Comparison of ENCODE assay signal across 8 cellular contexts in the genomic region with DNA sequence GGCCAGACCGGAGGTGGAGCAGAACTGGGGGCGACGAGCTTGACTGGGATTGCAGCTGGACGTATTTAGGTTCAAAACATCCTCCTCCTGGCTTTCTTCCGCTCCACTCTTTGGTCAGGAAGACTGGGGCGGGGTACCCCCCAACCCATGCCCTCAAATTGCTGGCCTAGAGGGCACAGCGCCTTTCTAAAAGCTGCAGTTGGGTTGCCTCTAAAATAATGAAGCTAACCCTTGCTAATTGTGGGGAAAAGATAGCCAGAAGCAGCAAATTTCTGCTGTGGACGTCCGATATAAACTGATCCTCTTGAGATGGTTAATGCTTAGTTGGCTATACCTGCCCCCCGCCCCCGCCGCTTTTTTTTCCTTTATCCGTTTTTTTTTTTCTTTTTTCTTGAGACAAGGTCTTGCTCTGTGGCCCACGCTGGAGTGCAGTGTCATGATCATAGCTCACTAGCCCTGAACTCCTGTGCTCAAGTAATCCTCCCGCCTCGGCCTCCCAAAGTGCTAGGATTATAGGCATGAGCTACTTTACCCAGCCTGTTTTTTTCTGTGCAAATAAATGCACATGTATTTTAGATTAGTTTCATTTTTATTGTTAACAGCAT. TPM values are rescaled to one million over a fixed set of nuclear protein-coding genes. Genes with fewer than 3 reads are reported as not detected.
DNase-seq lines count a peak whose midpoint lies in the region; ATAC-seq, FAIRE-seq and TF ChIP-seq lines count a peak whose summit lies in the region.

No MANE protein-coding gene starts in this region.

- H3K4me3 ChIP-seq in AG10803 (ENCODE audit: low read length) (peak overlapping the region; percentile 91), ascending aorta (peak overlapping the region; percentile 65 to 76), HepG2 (replicated peaks in 1 of 3; ENCODE audit: insufficient read depth in 1 of 3, low read depth in 2 of 3, low read length in 3 of 3) (peak overlapping the region; percentile 86 to 99 (median 96)), tibial artery (peak overlapping the region; percentile 78 to 82)
- H3K4me3 ChIP-seq in Jurkat, Clone E6-1 (ENCODE audit: low read length), result peak overlapping the region; percentile 92

- FAIRE-seq in HepG2 (lab: Jason Lieb, UNC), result no peak

- TSS peak; percentile 88 for BruUV-seq in HepG2 (replicated peaks; lab: Mats Ljungman, UMichigan)

- peak overlapping the region; percentile 89 for H3K4me2 ChIP-seq in HepG2 (ENCODE audit: low read depth, low read length)

- H3K9me3 ChIP-seq in ascending aorta (no peaks in the 10 kb centered on the region), HepG2 (ENCODE audit: low read length) (no peaks in the 10 kb centered on the region), tibial artery (no peaks in the 10 kb centered on the region)

- H3K27me3 ChIP-seq in ascending aorta (no peaks in the 10 kb centered on the region), HepG2 (ENCODE audit: control insufficient read depth in 1 of 2, insufficient read depth in 2 of 2, low read length in 2 of 2) (no peaks in the 10 kb centered on the region; a peak in 1 of 5 replicates), tibial artery (no peaks in the 10 kb centered on the region)

- TF ChIP-seq EP300 in HepG2 (IDR thresholded peaks at IDR 0.05; ENCODE audit: low read depth in 2 of 2, low read length in 2 of 2) (no peak), HepG2 (CRISPR knock-in tag; IDR thresholded peaks at IDR 0.05; ENCODE audit: borderline replicate concordance) (no peak)

- CTCF ChIA-PET in HepG2 (lab: Yijun Ruan, JAX; ENCODE audit: low intra/inter-chr PET ratio, low total read pairs) (no interaction called here), HEK293T (lab: Yijun Ruan, JAX) (interaction anchor here (0.5 kb wide), 1 partner anchor 62 kb away, joined by 4 read pairs; no protein-coding TSS in a partner anchor)

- DNase-seq in AG10803 (ENCODE audit: low read depth), result peak; percentile 6
- DNase-seq in Jurkat, Clone E6-1 (ENCODE audit: low read depth, low spot score), result no peak
- DNase-seq in ascending aorta (ENCODE audit: low spot score in 2 of 2), result no peak
- no peak for DNase-seq in HepG2 (ENCODE audit: low spot score)
- DNase-seq in tibial artery, result no peak
- DNase-seq in HEK293T (ENCODE audit: extremely low spot score), result no peak
- DNase-seq in LoVo (ENCODE audit: low spot score), result no peak

- peaks cover 49% of the 10 kb centered on the region for H3K79me2 ChIP-seq in HepG2 (ENCODE audit: insufficient read depth, low read length)

- peaks cover 17% of the 10 kb centered on the region for H4K20me1 ChIP-seq in HepG2 (ENCODE audit: insufficient read depth, low read length)

- in situ Hi-C loops in HepG2 (cut with HindIII; ENCODE audit: extremely low pct_ligation_motif_present, low pct_unique_long_range_greater_than_20kb), result no loop called here

- H2AFZ ChIP-seq in HepG2 (ENCODE audit: low read length), result no peak overlapping the region

- TF ChIP-seq CTCF in AG10803 (conservative IDR thresholded peaks at IDR 0.05; ENCODE audit: low read length) (no peak), ascending aorta (IDR thresholded peaks at IDR 0.05) (no peak), HepG2 (CRISPR knock-in tag; IDR thresholded peaks at IDR 0.05) (no peak), tibial artery (IDR thresholded peaks at IDR 0.05) (no peak)

- intact Hi-C loops in ascending aorta (cut with DNase I) (loop anchor here (1.0 to 2.0 kb wide), 5 partner anchors 30 to 117 kb away; partner anchors contain the start of genes C19orf44, CALR3, MED26 and SLC35E1), HepG2 (cut with micrococcal nuclease; ENCODE audit: unreplicated experiment) (no loop called here), tibial artery (cut with DNase I; ENCODE audit: low total_unique reads) (no loop called here)

- H3K36me3 ChIP-seq in ascending aorta (peaks cover 6 to 14% of the 10 kb centered on the region in 2 donors), HepG2 (replicated peaks in 1 of 2; ENCODE audit: control insufficient read depth in 1 of 2, insufficient read depth in 2 of 2, low read length in 2 of 2) (peaks cover 3 to 13% of the 10 kb centered on the region in 2 experiments; a peak in 4 of 5 replicates), tibial artery (peaks cover 0 to 25% (median 8%) of the 10 kb centered on the region in 3 donors)

- peak overlapping the region; percentile 96 for H3K9ac ChIP-seq in HepG2 (ENCODE audit: insufficient read depth, low read depth, low read length)

- 2% methylated on average over 13 of the region's 16 CpGs for WGBS in HepG2 (ENCODE audit: low lambda C conversion rate)

- ATAC-seq in HepG2 (no peak), GM19463 (IDR thresholded peaks at IDR 0.05; ENCODE audit: unreplicated experiment) (no peak)

- H3K4me1 ChIP-seq in ascending aorta (peaks cover 9 to 26% of the 10 kb centered on the region in 2 donors), HepG2 (ENCODE audit: insufficient read depth, low read length) (peaks cover 32% of the 10 kb centered on the region), tibial artery (peaks cover 0 to 49% (median 34%) of the 10 kb centered on the region in 4 donors)

- no peak for TF ChIP-seq POLR2A in HepG2 (IDR thresholded peaks at IDR 0.05; ENCODE audit: insufficient read depth in 1 of 2, low read depth in 2 of 2, low read length in 2 of 2)

- H3K27ac ChIP-seq in ascending aorta, result peak overlapping the region; percentile 80 to 84
- peak overlapping the region; percentile 87 for H3K27ac ChIP-seq in HepG2 (ENCODE audit: extremely low read length, insufficient read depth, low read length)
- peak overlapping the region; percentile 89 to 92 for H3K27ac ChIP-seq in tibial artery

- TF ChIP-seq RAD21 in HepG2 (CRISPR knock-in tag; IDR thresholded peaks at IDR 0.05), result no peak

- POLR2A ChIA-PET in HepG2 (lab: Yijun Ruan, JAX) (interaction anchor here (0.9 to 1.5 kb wide), 4 partner anchors 30 to 56 kb away, joined by 3 to 10 read pairs (median 4); partner anchors contain the start of genes C19orf44, CALR3 and SLC35E1), HEK293T (lab: Yijun Ruan, JAX) (interaction anchor here (0.6 to 1.5 kb wide), 5 partner anchors 9 to 117 kb away, joined by 3 to 7 read pairs (median 3); partner anchors contain the start of gene SMIM7)

RNA-seq across cellular contexts. Expression of gene CHERP, which starts 0.8 kb away (rescaled TPM):
- 52.4 TPM for polyA plus RNA-seq in Jurkat, Clone E6-1 (2012; ENCODE audit: insufficient read depth, insufficient read length)
- total RNA-seq in ascending aorta (13.8 TPM), HepG2 (2016; rRNA removed; fragmentation: Illumina TruSeq; extraction: Trizol) (4.3 and 9.1 TPM in 2 replicates)
- total RNA-seq in HepG2 (2016; cell fraction: cytosol; rRNA removed; fragmentation: Illumina TruSeq; extraction: Trizol; ENCODE audit: low read depth), result 3.8 and 4.0 TPM in 2 replicates
- total RNA-seq in HepG2 (2016; cell fraction: insoluble cytoplasmic fraction; rRNA removed; fragmentation: Illumina TruSeq; extraction: Trizol), result 6.0 and 7.4 TPM in 2 replicates
- 5.5 and 6.1 TPM in 2 replicates for total RNA-seq in HepG2 (2016; cell fraction: membrane; rRNA removed; fragmentation: Illumina TruSeq; extraction: Trizol)
- total RNA-seq in HepG2 (2016; cell fraction: nucleus; rRNA removed; fragmentation: Illumina TruSeq; extraction: Trizol), result 8.1 and 13.9 TPM in 2 replicates
- 5.4 and 5.9 TPM in 2 replicates for polyA plus RNA-seq in HepG2 (2011; rRNA removed)
- polyA plus RNA-seq in HepG2 (2011; cell fraction: cytosol; rRNA removed), result 2.9 and 3.2 TPM in 2 replicates
- polyA plus RNA-seq in HepG2 (2011; cell fraction: nucleus; rRNA removed), result 34.4 and 39.5 TPM in 2 replicates
- 20.4 and 25.1 TPM in 2 replicates for polyA plus RNA-seq in HepG2 (2012)
- polyA plus RNA-seq in HepG2 (2016; cell fraction: cytosol; fragmentation: Illumina TruSeq; extraction: Trizol; ENCODE audit: low read depth), result 2.1 and 2.2 TPM in 2 replicates
- polyA plus RNA-seq in HepG2 (2016; cell fraction: insoluble cytoplasmic fraction; fragmentation: Illumina TruSeq; extraction: Trizol; ENCODE audit: low read depth), result 19.7 and 26.9 TPM in 2 replicates
- 4.9 and 6.0 TPM in 2 replicates for polyA plus RNA-seq in HepG2 (2016; cell fraction: membrane; fragmentation: Illumina TruSeq; extraction: Trizol; ENCODE audit: low read depth)
- polyA plus RNA-seq in HepG2 (2016; cell fraction: nucleus; fragmentation: Illumina TruSeq; extraction: Trizol; ENCODE audit: insufficient read depth, low read depth), result 54.8 and 59.8 TPM in 2 replicates
- polyA minus RNA-seq in HepG2 (2011; rRNA and poly(A)+ RNA removed; ENCODE audit: low replicate concordance), result 10.1 and 16.3 TPM in 2 replicates
- polyA minus RNA-seq in HepG2 (2011; cell fraction: cytosol; rRNA and poly(A)+ RNA removed), result 7.1 and 9.3 TPM in 2 replicates
- 18.4 and 19.8 TPM in 2 replicates for polyA minus RNA-seq in HepG2 (2011; cell fraction: nucleus; rRNA and poly(A)+ RNA removed)

RNA-seq across cellular contexts. Expression of gene SLC35E1, which starts 29.2 kb away (rescaled TPM):
- 34.3 TPM for polyA plus RNA-seq in Jurkat, Clone E6-1 (2012; ENCODE audit: insufficient read depth, insufficient read length)
- total RNA-seq in ascending aorta (56.3 TPM), HepG2 (2016; rRNA removed; fragmentation: Illumina TruSeq; extraction: Trizol) (17.2 and 21.2 TPM in 2 replicates)
- total RNA-seq in HepG2 (2016; cell fraction: cytosol; rRNA removed; fragmentation: Illumina TruSeq; extraction: Trizol; ENCODE audit: low read depth), result 6.0 and 7.6 TPM in 2 replicates
- total RNA-seq in HepG2 (2016; cell fraction: insoluble cytoplasmic fraction; rRNA removed; fragmentation: Illumina TruSeq; extraction: Trizol), result 15.6 and 20.2 TPM in 2 replicates
- total RNA-seq in HepG2 (2016; cell fraction: membrane; rRNA removed; fragmentation: Illumina TruSeq; extraction: Trizol), result 18.9 and 19.7 TPM in 2 replicates
- total RNA-seq in HepG2 (2016; cell fraction: nucleus; rRNA removed; fragmentation: Illumina TruSeq; extraction: Trizol), result 18.5 and 21.4 TPM in 2 replicates
- 46.5 and 48.0 TPM in 2 replicates for polyA plus RNA-seq in HepG2 (2011; rRNA removed)
- polyA plus RNA-seq in HepG2 (2011; cell fraction: cytosol; rRNA removed), result 31.6 and 37.8 TPM in 2 replicates
- 26.3 and 38.8 TPM in 2 replicates for polyA plus RNA-seq in HepG2 (2011; cell fraction: nucleus; rRNA removed)
- 25.6 and 26.5 TPM in 2 replicates for polyA plus RNA-seq in HepG2 (2012)
- 5.7 and 6.3 TPM in 2 replicates for polyA plus RNA-seq in HepG2 (2016; cell fraction: cytosol; fragmentation: Illumina TruSeq; extraction: Trizol; ENCODE audit: low read depth)
- 16.1 and 22.5 TPM in 2 replicates for polyA plus RNA-seq in HepG2 (2016; cell fraction: insoluble cytoplasmic fraction; fragmentation: Illumina TruSeq; extraction: Trizol; ENCODE audit: low read depth)
- 20.6 and 22.2 TPM in 2 replicates for polyA plus RNA-seq in HepG2 (2016; cell fraction: membrane; fragmentation: Illumina TruSeq; extraction: Trizol; ENCODE audit: low read depth)
- polyA plus RNA-seq in HepG2 (2016; cell fraction: nucleus; fragmentation: Illumina TruSeq; extraction: Trizol; ENCODE audit: insufficient read depth, low read depth), result 45.9 and 46.6 TPM in 2 replicates
- 181 and 185 TPM in 2 replicates for polyA minus RNA-seq in HepG2 (2011; rRNA and poly(A)+ RNA removed; ENCODE audit: low replicate concordance)
- polyA minus RNA-seq in HepG2 (2011; cell fraction: cytosol; rRNA and poly(A)+ RNA removed), result 33.0 and 39.5 TPM in 2 replicates
- 24.8 and 31.7 TPM in 2 replicates for polyA minus RNA-seq in HepG2 (2011; cell fraction: nucleus; rRNA and poly(A)+ RNA removed)

RNA-seq across cellular contexts. Expression of gene C19orf44, which starts 46.8 kb away (rescaled TPM):
- polyA plus RNA-seq in Jurkat, Clone E6-1 (2012; ENCODE audit: insufficient read depth, insufficient read length), result 5.0 TPM
- total RNA-seq in ascending aorta (5.1 TPM), HepG2 (2016; rRNA removed; fragmentation: Illumina TruSeq; extraction: Trizol) (3.6 and 4.3 TPM in 2 replicates)
- total RNA-seq in HepG2 (2016; cell fraction: cytosol; rRNA removed; fragmentation: Illumina TruSeq; extraction: Trizol; ENCODE audit: low read depth), result 2.6 and 3.0 TPM in 2 replicates
- total RNA-seq in HepG2 (2016; cell fraction: insoluble cytoplasmic fraction; rRNA removed; fragmentation: Illumina TruSeq; extraction: Trizol), result 2.7 and 3.1 TPM in 2 replicates
- 1.9 and 2.2 TPM in 2 replicates for total RNA-seq in HepG2 (2016; cell fraction: membrane; rRNA removed; fragmentation: Illumina TruSeq; extraction: Trizol)
- 4.6 and 4.8 TPM in 2 replicates for total RNA-seq in HepG2 (2016; cell fraction: nucleus; rRNA removed; fragmentation: Illumina TruSeq; extraction: Trizol)
- polyA plus RNA-seq in HepG2 (2011; rRNA removed), result 3.2 and 4.1 TPM in 2 replicates
- polyA plus RNA-seq in HepG2 (2011; cell fraction: cytosol; rRNA removed), result 3.3 and 3.5 TPM in 2 replicates
- 10.6 and 11.2 TPM in 2 replicates for polyA plus RNA-seq in HepG2 (2011; cell fraction: nucleus; rRNA removed)
- 3.4 and 5.4 TPM in 2 replicates for polyA plus RNA-seq in HepG2 (2012)
- 0.60 and 0.90 TPM in 2 replicates for polyA plus RNA-seq in HepG2 (2016; cell fraction: cytosol; fragmentation: Illumina TruSeq; extraction: Trizol; ENCODE audit: low read depth)
- 3.6 and 4.3 TPM in 2 replicates for polyA plus RNA-seq in HepG2 (2016; cell fraction: insoluble cytoplasmic fraction; fragmentation: Illumina TruSeq; extraction: Trizol; ENCODE audit: low read depth)
- polyA plus RNA-seq in HepG2 (2016; cell fraction: membrane; fragmentation: Illumina TruSeq; extraction: Trizol; ENCODE audit: low read depth), result 1.5 TPM in 2 replicates
- polyA plus RNA-seq in HepG2 (2016; cell fraction: nucleus; fragmentation: Illumina TruSeq; extraction: Trizol; ENCODE audit: insufficient read depth, low read depth), result 10.2 and 12.1 TPM in 2 replicates
- polyA minus RNA-seq in HepG2 (2011; rRNA and poly(A)+ RNA removed; ENCODE audit: low replicate concordance), result 2.9 and 3.4 TPM in 2 replicates
- 2.4 and 4.4 TPM in 2 replicates for polyA minus RNA-seq in HepG2 (2011; cell fraction: cytosol; rRNA and poly(A)+ RNA removed)
- polyA minus RNA-seq in HepG2 (2011; cell fraction: nucleus; rRNA and poly(A)+ RNA removed), result 6.7 and 8.1 TPM in 2 replicates

RNA-seq across cellular contexts. Expression of gene CALR3, which starts 47.0 kb away (rescaled TPM):
- polyA plus RNA-seq in Jurkat, Clone E6-1 (2012; ENCODE audit: insufficient read depth, insufficient read length), result not detected
- total RNA-seq in ascending aorta, result not detected
- not detected in 2 replicates for total RNA-seq in HepG2 (2016; rRNA removed; fragmentation: Illumina TruSeq; extraction: Trizol)
- total RNA-seq in HepG2 (2016; cell fraction: cytosol; rRNA removed; fragmentation: Illumina TruSeq; extraction: Trizol; ENCODE audit: low read depth), result not detected in 2 replicates
- total RNA-seq in HepG2 (2016; cell fraction: insoluble cytoplasmic fraction; rRNA removed; fragmentation: Illumina TruSeq; extraction: Trizol), result not detected in 2 replicates
- total RNA-seq in HepG2 (2016; cell fraction: membrane; rRNA removed; fragmentation: Illumina TruSeq; extraction: Trizol), result not detected in 2 replicates
- total RNA-seq in HepG2 (2016; cell fraction: nucleus; rRNA removed; fragmentation: Illumina TruSeq; extraction: Trizol), result not detected in 2 replicates
- not detected in 2 replicates for polyA plus RNA-seq in HepG2 (2011; rRNA removed)
- not detected in 2 replicates for polyA plus RNA-seq in HepG2 (2011; cell fraction: cytosol; rRNA removed)
- not detected in 2 replicates for polyA plus RNA-seq in HepG2 (2011; cell fraction: nucleus; rRNA removed)
- 0.16 TPM in 1 of 2 replicates, not detected in the other for polyA plus RNA-seq in HepG2 (2012)
- polyA plus RNA-seq in HepG2 (2016; cell fraction: cytosol; fragmentation: Illumina TruSeq; extraction: Trizol; ENCODE audit: low read depth), result not detected in 2 replicates
- polyA plus RNA-seq in HepG2 (2016; cell fraction: insoluble cytoplasmic fraction; fragmentation: Illumina TruSeq; extraction: Trizol; ENCODE audit: low read depth), result not detected in 2 replicates
- not detected in 2 replicates for polyA plus RNA-seq in HepG2 (2016; cell fraction: membrane; fragmentation: Illumina TruSeq; extraction: Trizol; ENCODE audit: low read depth)
- polyA plus RNA-seq in HepG2 (2016; cell fraction: nucleus; fragmentation: Illumina TruSeq; extraction: Trizol; ENCODE audit: insufficient read depth, low read depth), result not detected in 2 replicates
- polyA minus RNA-seq in HepG2 (2011; rRNA and poly(A)+ RNA removed; ENCODE audit: low replicate concordance), result not detected in 2 replicates
- polyA minus RNA-seq in HepG2 (2011; cell fraction: cytosol; rRNA and poly(A)+ RNA removed), result not detected in 2 replicates
- not detected in 2 replicates for polyA minus RNA-seq in HepG2 (2011; cell fraction: nucleus; rRNA and poly(A)+ RNA removed)
